In the genomic region with DNA sequence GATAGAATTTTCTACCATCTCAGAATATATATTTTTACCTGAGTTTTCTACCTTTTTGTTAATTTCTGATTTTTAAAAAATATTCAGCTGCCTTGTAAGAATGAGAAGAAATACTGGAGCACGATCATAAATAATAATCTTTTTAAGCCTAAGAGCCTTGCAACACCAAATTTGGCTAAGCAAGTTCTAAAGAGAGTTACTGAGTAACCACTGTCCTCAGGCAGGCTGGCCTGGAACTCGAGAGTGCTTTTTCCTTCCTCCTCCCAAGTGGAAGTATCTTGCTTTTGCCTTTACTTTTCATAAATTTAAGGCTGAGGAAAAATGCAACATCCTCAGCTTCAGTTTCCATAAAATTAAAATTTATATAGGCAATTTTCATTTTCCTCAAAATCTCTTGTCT, we compare ENCODE assay signal across 18 cellular contexts.
"Had no signal": no experiment of that assay in that cellular context is flagged by ENCODE, and none has a peak within 500 bp of the region (broad histone marks: within the 10 kb centered on the region; RNA-seq: fewer than 3 reads in every experiment).

No MANE protein-coding gene starts in this region.

- H3K27ac Mint-ChIP-seq: activated naive CD8-positive, alpha-beta T cell treated with anti-CD3 and anti-CD28 coated beads, Interleukin-2, amount 50 U/mL, for 24 hours; activated T-helper 1 cell treated with anti-CD3 and anti-CD28 coated beads, Interleukin-12 subunit alpha, Interleukin-12 subunit beta, Interleukin-2, Interleukin-4 antibody, amounts not matched to agents 30 ng/mL and 10 ng/mL and 1 ng/mL, durations not matched to agents 14 hours and 24 hours and 36 hours; immature natural killer cell; memory B cell; nephron progenitor cell; T-helper 2 cell treated with Interferon-gamma antibody and Interleukin-4, amounts not matched to agents 5 μg/mL and 100 μg/mL, for 36 hours had no signal

- H3K27me3 ChIP-seq: esophagus squamous epithelium, transverse colon had no signal

- H3K36me3 ChIP-seq: esophagus squamous epithelium, transverse colon had no signal

- DNase-seq: activated naive CD4-positive, alpha-beta T cell treated with Interleukin-2 at 50 U/mL for 16 hours; activated naive CD8-positive, alpha-beta T cell treated with anti-CD3 and anti-CD28 coated beads, Interleukin-2, amount 50 U/mL, for 24 hours; effector CD4-positive, alpha-beta T cell; esophagus squamous epithelium; foreskin fibroblast; immature natural killer cell; left colon; nephron progenitor cell; psoas muscle; stimulated activated naive CD8-positive, alpha-beta T cell treated with anti-CD3 and anti-CD28 coated beads, Interleukin-15, Interleukin-2, amounts not matched to agents 100 U/mL and 50 U/mL, for 24 hours; transverse colon had no signal

- H3K4me3 ChIP-seq: esophagus squamous epithelium, psoas muscle, transverse colon had no signal

- H3K4me1 Mint-ChIP-seq: activated naive CD8-positive, alpha-beta T cell treated with anti-CD3 and anti-CD28 coated beads, Interleukin-2, amount 50 U/mL, for 24 hours had no signal

- H3K4me3 Mint-ChIP-seq: activated naive CD8-positive, alpha-beta T cell treated with anti-CD3 and anti-CD28 coated beads, Interleukin-2, amount 50 U/mL, for 24 hours; activated T-helper 1 cell treated with anti-CD3 and anti-CD28 coated beads, Interleukin-12 subunit alpha, Interleukin-12 subunit beta, Interleukin-2, Interleukin-4 antibody, amounts not matched to agents 30 ng/mL and 10 ng/mL and 1 ng/mL, durations not matched to agents 14 hours and 24 hours and 36 hours; immature natural killer cell; memory B cell; nephron progenitor cell; T-helper 2 cell treated with Interferon-gamma antibody and Interleukin-4, amounts not matched to agents 5 μg/mL and 100 μg/mL, for 36 hours had no signal

- ATAC-seq: activated CD4-positive, CD25-positive, alpha-beta regulatory T cell treated with anti-CD3 and anti-CD28 coated beads, Interleukin-2, amount 50 U/mL, for 24 hours; activated naive CD8-positive, alpha-beta T cell treated with anti-CD3 and anti-CD28 coated beads, Interleukin-2, amount 50 U/mL, for 24 hours; left colon; sciatic nerve; stimulated activated naive CD8-positive, alpha-beta T cell treated with anti-CD3 and anti-CD28 coated beads, Interleukin-15, Interleukin-2, amounts not matched to agents 100 U/mL and 50 U/mL, for 24 hours had no signal

- FAIRE-seq: astrocyte, colon had no signal

- H3K27me3 Mint-ChIP-seq: activated naive CD8-positive, alpha-beta T cell treated with anti-CD3 and anti-CD28 coated beads, Interleukin-2, amount 50 U/mL, for 24 hours; memory B cell had no signal

- H3K9me3 ChIP-seq: esophagus squamous epithelium, psoas muscle had no signal

- H3K27ac ChIP-seq: esophagus squamous epithelium, psoas muscle, transverse colon had no signal

- H3K9me3 Mint-ChIP-seq: activated naive CD8-positive, alpha-beta T cell treated with anti-CD3 and anti-CD28 coated beads, Interleukin-2, amount 50 U/mL, for 24 hours; immature natural killer cell had no signal
